Comparison of ENCODE assay signal across 36 cellular contexts in genomic region chr16:66809765-66810164, GRCh38. TPM values are rescaled to one million over a fixed set of nuclear protein-coding genes. Genes with fewer than 3 reads are reported as not detected.
"Had no signal": no experiment of that assay in that cellular context is flagged by ENCODE, and none has a peak within 500 bp of the region (broad histone marks: within the 10 kb centered on the region; RNA-seq: fewer than 3 reads in every experiment).

No MANE protein-coding gene starts in this region.

- H3K4me2 ChIP-seq: neural progenitor cell, smooth muscle cell had no signal

- H3K27me3 ChIP-seq: neural progenitor cell, ovary, spleen, stomach, thyroid gland, tibial nerve, upper lobe of left lung, vagina had no signal

- DNase-seq: natural killer cell; occipital lobe; ovary; posterior cingulate gyrus; psoas muscle; right cardiac atrium; spleen; stimulated activated CD4-positive, alpha-beta T cell treated with anti-CD3 and anti-CD28 coated beads, Interleukin-12 subunit alpha, Interleukin-12 subunit beta, amount 100 ng/mL, for 4 hours; stimulated activated CD4-positive, alpha-beta T cell treated with anti-CD3 and anti-CD28 coated beads, Interleukin-1b, Interleukin-23, amount 100 ng/mL, for 48 hours; stimulated activated CD4-positive, alpha-beta T cell treated with anti-CD3 and anti-CD28 coated beads, Interleukin-4, amount 100 ng/mL, for 1 hour; stimulated activated CD4-positive, alpha-beta T cell treated with anti-CD3 and anti-CD28 coated beads, Interleukin-4, amount 100 ng/mL, for 4 hours; stimulated activated CD8-positive, alpha-beta memory T cell treated with anti-CD3 and anti-CD28 coated beads, Interleukin-4, amount 100 ng/mL, for 48 hours; stimulated activated naive B cell treated with anti-CD40 and anti-IgM and Interleukin-4, amounts not matched to agents 10 μg/mL and 1 μg/mL and 100 μg/mL, for 72 hours; stimulated activated naive CD4-positive, alpha-beta T cell treated with Interleukin-2 at 50 U/mL for 16 hours; stomach; thyroid gland; trophoblast cell; upper lobe of left lung had no signal

- H3K4me3 ChIP-seq: neural progenitor cell, ovary, psoas muscle, skin epidermis, smooth muscle cell, spleen, stomach, thoracic aorta, thyroid gland, tibial nerve, upper lobe of left lung, vagina had no signal

- H3K27ac Mint-ChIP-seq: natural killer cell; nephron; neural progenitor cell; progenitor cell of endocrine pancreas; stimulated activated naive B cell treated with anti-CD40 and anti-IgM and Interleukin-4, amounts not matched to agents 10 μg/mL and 1 μg/mL and 100 μg/mL, for 72 hours; stimulated activated naive CD8-positive, alpha-beta T cell treated with anti-CD3 and anti-CD28 coated beads, Interleukin-15, Interleukin-2, amounts not matched to agents 100 ng/mL and 50 ng/mL, for 24 hours had no signal

- H3K9me3 ChIP-seq: ovary, psoas muscle, spleen, stomach, thoracic aorta, thyroid gland, tibial nerve, upper lobe of left lung, vagina had no signal

- H3K4me3 Mint-ChIP-seq: natural killer cell; nephron; neural progenitor cell; stimulated activated naive B cell treated with anti-CD40 and anti-IgM and Interleukin-4, amounts not matched to agents 10 μg/mL and 1 μg/mL and 100 μg/mL, for 72 hours; stimulated activated naive CD8-positive, alpha-beta T cell treated with anti-CD3 and anti-CD28 coated beads, Interleukin-15, Interleukin-2, amounts not matched to agents 100 ng/mL and 50 ng/mL, for 24 hours had no signal

- H3K9ac ChIP-seq: neural progenitor cell, parathyroid adenoma had no signal

- H3K9me3 Mint-ChIP-seq: natural killer cell; nephron; neural progenitor cell; stimulated activated naive B cell treated with anti-CD40 and anti-IgM and Interleukin-4, amounts not matched to agents 10 μg/mL and 1 μg/mL and 100 μg/mL, for 72 hours; stimulated activated naive CD8-positive, alpha-beta T cell treated with anti-CD3 and anti-CD28 coated beads, Interleukin-15, Interleukin-2, amounts not matched to agents 100 ng/mL and 50 ng/mL, for 24 hours had no signal

- H3K4me1 ChIP-seq: neural progenitor cell, parathyroid adenoma, psoas muscle, spleen, stomach, thyroid gland, tibial nerve, upper lobe of left lung, vagina had no signal

- FAIRE-seq: urothelium cell line had no signal

- H3K4me1 Mint-ChIP-seq: natural killer cell; neural progenitor cell; stimulated activated naive B cell treated with anti-CD40 and anti-IgM and Interleukin-4, amounts not matched to agents 10 μg/mL and 1 μg/mL and 100 μg/mL, for 72 hours had no signal

- H3K27ac ChIP-seq: neural progenitor cell, ovary, parathyroid adenoma, psoas muscle, skin epidermis, spleen, stomach, thoracic aorta, thyroid gland, tibial nerve, upper lobe of left lung, vagina had no signal

- H3K79me2 ChIP-seq: parathyroid adenoma had no signal

- H3K36me3 ChIP-seq: ovary had no signal

- ATAC-seq: natural killer cell; psoas muscle; sciatic nerve; stimulated activated naive B cell treated with anti-CD40 and anti-IgM and Interleukin-4, amounts not matched to agents 10 μg/mL and 1 μg/mL and 100 μg/mL, for 72 hours had no signal

- H2AFZ ChIP-seq: neural progenitor cell, parathyroid adenoma had no signal

- H3K27me3 Mint-ChIP-seq: progenitor cell of endocrine pancreas; stimulated activated naive B cell treated with anti-CD40 and anti-IgM and Interleukin-4, amounts not matched to agents 10 μg/mL and 1 μg/mL and 100 μg/mL, for 72 hours; stimulated activated naive CD8-positive, alpha-beta T cell treated with anti-CD3 and anti-CD28 coated beads, Interleukin-15, Interleukin-2, amounts not matched to agents 100 ng/mL and 50 ng/mL, for 24 hours had no signal

RNA-seq across cellular contexts. Expression of gene TERB1, which starts 8.4 kb away (rescaled TPM):
- total RNA-seq: progenitor cell of endocrine pancreas, smooth muscle cell, stomach, thoracic aorta, tibial nerve, vagina had no signal
- polyA plus RNA-seq: psoas muscle, right cardiac atrium, smooth muscle cell, stomach had no signal

RNA-seq across cellular contexts. Expression of gene CA7, which starts 34.4 kb away (rescaled TPM):
- total RNA-seq: natural killer cell, occipital lobe, osteoblast, ovary, progenitor cell of endocrine pancreas, psoas muscle, renal cortical epithelial cell, right cardiac atrium, sciatic nerve, smooth muscle cell, spleen, subcutaneous adipose tissue, temporal lobe, thoracic aorta, tibial nerve, upper lobe of left lung, ureter, vagina had no signal
- polyA plus RNA-seq: neural cell, ovary, right cardiac atrium, smooth muscle cell, spleen had no signal
